In genomic region chr6:3356056-3356823, GRCh38 we compare ENCODE assay signal across 8 cellular contexts.
DNase-seq lines count a peak whose midpoint lies in the region; ATAC-seq and TF ChIP-seq lines count a peak whose summit lies in the region.

No MANE protein-coding gene starts in this region.

- H3K4me1 Mint-ChIP-seq in activated T-cell treated with anti-CD3 and anti-CD28 coated beads, Interleukin-2, amount 50 U/mL, for 72 hours (ENCODE audit: low read depth) = peaks cover 17% of the 10 kb centered on the region
- H3K4me1 Mint-ChIP-seq in neural progenitor cell = peaks cover 85% of the 10 kb centered on the region

- peaks cover 46% of the 10 kb centered on the region for H3F3A ChIP-seq in neural progenitor cell (ENCODE audit: low read depth)

- H3K27me3 Mint-ChIP-seq in activated T-cell treated with anti-CD3 and anti-CD28 coated beads, Interleukin-2, amount 50 U/mL, for 72 hours (ENCODE audit: low read depth) = no peaks in the 10 kb centered on the region
- peaks cover 8% of the 10 kb centered on the region for H3K27me3 Mint-ChIP-seq in neural progenitor cell (ENCODE audit: insufficient read depth, low read depth)

- H3K27me3 ChIP-seq in BE2C = no peaks in the 10 kb centered on the region
- no peaks in the 10 kb centered on the region for H3K27me3 ChIP-seq in OCI-LY3 (ENCODE audit: low read depth, low read length)
- peaks cover 40% of the 10 kb centered on the region for H3K27me3 ChIP-seq in neural progenitor cell

- H4K20me1 ChIP-seq in OCI-LY3 (ENCODE audit: insufficient read depth, low read length) = no peaks in the 10 kb centered on the region
- no peaks in the 10 kb centered on the region for H4K20me1 ChIP-seq in neural progenitor cell (ENCODE audit: low read depth)

- DNase-seq in BE2C (peak; percentile 39), GM19238 (ENCODE audit: insufficient read length, low spot score) (peak; percentile 60), fibroblast of pulmonary artery (ENCODE audit: low read depth) (peak; percentile 49), neural progenitor cell (ENCODE audit: low spot score) (peak; percentile 92), substantia nigra (lab: John Stamatoyannopoulos, UW) (peak in 42 of 49 donors; percentile 30 to 83 (median 64))
- peak; percentile 35 to 56 for DNase-seq in activated T-cell treated with anti-CD3 and anti-CD28 coated beads, Interleukin-2, amount 50 U/mL, for 72 hours

- H3K4me3 ChIP-seq in BE2C (ENCODE audit: low read depth, low read length) (peak overlapping the region; percentile 41), OCI-LY3 (ENCODE audit: low read length) (peak overlapping the region; percentile 84), fibroblast of pulmonary artery (replicated peaks; ENCODE audit: low read depth, low read length) (peak overlapping the region; percentile 39), neural progenitor cell (peak overlapping the region; percentile 4)

- no peaks in the 10 kb centered on the region for H3K9me3 Mint-ChIP-seq in activated T-cell treated with anti-CD3 and anti-CD28 coated beads, Interleukin-2, amount 50 U/mL, for 72 hours
- H3K9me3 Mint-ChIP-seq in neural progenitor cell = no peaks in the 10 kb centered on the region

- H3K4me2 ChIP-seq in OCI-LY3 (ENCODE audit: low read length) = peak overlapping the region; percentile 97
- peak overlapping the region; percentile 66 for H3K4me2 ChIP-seq in neural progenitor cell

- H3K9me3 ChIP-seq in BE2C (no peaks in the 10 kb centered on the region), OCI-LY3 (ENCODE audit: insufficient read depth, low read length) (no peaks in the 10 kb centered on the region), neural progenitor cell (ENCODE audit: low read depth) (no peaks in the 10 kb centered on the region)

- H3K27ac Mint-ChIP-seq in activated T-cell treated with anti-CD3 and anti-CD28 coated beads, Interleukin-2, amount 50 U/mL, for 72 hours = peak overlapping the region; percentile 25
- peak overlapping the region; percentile 97 for H3K27ac Mint-ChIP-seq in neural progenitor cell

- ATAC-seq in HG03457 (IDR thresholded peaks at IDR 0.05; ENCODE audit: unreplicated experiment) = peak; percentile 82
- ATAC-seq in activated T-cell treated with anti-CD3 and anti-CD28 coated beads, Interleukin-2, amount 50 U/mL, for 72 hours (replicated peaks in 1 of 2) = peak; percentile 82 to 83

- H3K36me3 ChIP-seq in BE2C (no peaks in the 10 kb centered on the region), OCI-LY3 (replicated peaks; ENCODE audit: low read depth, low read length) (no peaks in the 10 kb centered on the region), neural progenitor cell (no peaks in the 10 kb centered on the region)

- H3K9ac ChIP-seq in OCI-LY3 (ENCODE audit: low read length) = peak overlapping the region; percentile 50
- H3K9ac ChIP-seq in neural progenitor cell = no peak overlapping the region

- H2AFZ ChIP-seq in OCI-LY3 (ENCODE audit: low read depth, low read length) (peak overlapping the region; percentile 70; the same call in 1 of the 2 replicates), neural progenitor cell (replicated peaks) (peak overlapping the region; percentile 38)

- H3K27ac ChIP-seq in OCI-LY3 (ENCODE audit: low read length) (peak overlapping the region; percentile 41; the same call in 1 of the 2 replicates), neural progenitor cell (no peak overlapping the region), substantia nigra (ENCODE audit: low read depth, low read length, poor library complexity, severe bottlenecking) (peak overlapping the region; percentile 98)

- no peaks in the 10 kb centered on the region for H3K36me3 Mint-ChIP-seq in activated T-cell treated with anti-CD3 and anti-CD28 coated beads, Interleukin-2, amount 50 U/mL, for 72 hours (ENCODE audit: insufficient read depth in 2 of 2)
- H3K36me3 Mint-ChIP-seq in neural progenitor cell = peaks cover 11% of the 10 kb centered on the region

- H3K4me1 ChIP-seq in BE2C (no peaks in the 10 kb centered on the region), OCI-LY3 (ENCODE audit: low read length) (peaks cover 18% of the 10 kb centered on the region), neural progenitor cell (peaks cover 50% of the 10 kb centered on the region)

- H3K79me2 ChIP-seq in OCI-LY3 (ENCODE audit: low read length) = no peaks in the 10 kb centered on the region
- H3K79me2 ChIP-seq in neural progenitor cell (ENCODE audit: low read depth) = no peaks in the 10 kb centered on the region

- H3K4me3 Mint-ChIP-seq in activated T-cell treated with anti-CD3 and anti-CD28 coated beads, Interleukin-2, amount 50 U/mL, for 72 hours = peak overlapping the region; percentile 70 to 76
- peak overlapping the region; percentile 80 for H3K4me3 Mint-ChIP-seq in neural progenitor cell

- no peak for TF ChIP-seq CTCF in BE2C (IDR thresholded peaks at IDR 0.05; ENCODE audit: low read depth, low read length)
- TF ChIP-seq CTCF in OCI-LY3 (IDR thresholded peaks at IDR 0.05; ENCODE audit: low read depth, low read length) = no peak
- no peak for TF ChIP-seq CTCF in fibroblast of pulmonary artery (IDR thresholded peaks at IDR 0.05; ENCODE audit: low read length, missing control alignments)
- no peak for TF ChIP-seq CTCF in neural progenitor cell (IDR thresholded peaks at IDR 0.05)

Comparison
In these comparisons a context has a peak if more than half of its experiments do, and no peak if none do; other contexts are left out.
1. DNase-seq: peak in every context shown above with its lines; median percentile 92 in neural progenitor cell; 64 in substantia nigra; 60 in GM19238; 49 in fibroblast of pulmonary artery; 46 in activated T-cell treated with anti-CD3 and anti-CD28 coated beads, Interleukin-2, amount 50 U/mL, for 72 hours; 39 in BE2C.
2. H3K4me3 ChIP-seq: peak in every context shown above with its lines; median percentile 84 in OCI-LY3; 41 in BE2C; 39 in fibroblast of pulmonary artery; 4 in neural progenitor cell.